In genomic region chr17:44348234-44348987, GRCh38 we compare ENCODE assay signal across 8 cellular contexts. TPM values are rescaled to one million over a fixed set of nuclear protein-coding genes. Genes with fewer than 3 reads are reported as not detected.
DNase-seq lines count a peak whose midpoint lies in the region; TF ChIP-seq lines count a peak whose summit lies in the region.

No MANE protein-coding gene starts in this region.

- H3K27me3 Mint-ChIP-seq in activated T-helper 1 cell treated with anti-CD3 and anti-CD28 coated beads, Interleukin-12 subunit alpha, Interleukin-12 subunit beta, Interleukin-2, Interleukin-4 antibody, amounts not matched to agents 30 ng/mL and 10 ng/mL and 1 ng/mL, durations not matched to agents 14 hours and 24 hours and 36 hours (ENCODE audit: insufficient read depth) = peaks cover 2% of the 10 kb centered on the region

- H3K9me3 Mint-ChIP-seq in activated T-helper 1 cell treated with anti-CD3 and anti-CD28 coated beads, Interleukin-12 subunit alpha, Interleukin-12 subunit beta, Interleukin-2, Interleukin-4 antibody, amounts not matched to agents 30 ng/mL and 10 ng/mL and 1 ng/mL, durations not matched to agents 14 hours and 24 hours and 36 hours = no peaks in the 10 kb centered on the region

- intact Hi-C loops in activated T-helper 1 cell treated with anti-CD3 and anti-CD28 coated beads, Interleukin-12 subunit alpha, Interleukin-12 subunit beta, Interleukin-2, Interleukin-4 antibody, amounts not matched to agents 30 ng/mL and 10 ng/mL and 1 ng/mL, durations not matched to agents 14 hours and 24 hours and 36 hours (cut with micrococcal nuclease) = loop anchor here (5.0 kb wide), 1 partner anchor 226 kb away; the partner anchor contains the start of gene HDAC5

- no peak for TF ChIP-seq CTCF in GM13976 (IDR thresholded peaks at IDR 0.05; ENCODE audit: borderline replicate concordance, control extremely low read depth, extremely low read depth, insufficient read depth, missing control alignments)

- H3K4me3 Mint-ChIP-seq in activated T-helper 1 cell treated with anti-CD3 and anti-CD28 coated beads, Interleukin-12 subunit alpha, Interleukin-12 subunit beta, Interleukin-2, Interleukin-4 antibody, amounts not matched to agents 30 ng/mL and 10 ng/mL and 1 ng/mL, durations not matched to agents 14 hours and 24 hours and 36 hours = no peak overlapping the region

- DNase-seq in GM13976 (ENCODE audit: low spot score) (peak; percentile 75), HCEC 1CT (peak; percentile 46), NOMO-1 treated with DMSO at 0.1 percent for 48 hours (lab: John Stamatoyannopoulos, UW; ENCODE audit: unreplicated experiment) (peak; percentile 98), germinal center (ENCODE audit: low spot score) (peak; percentile 84), HT-29 (ENCODE audit: low spot score) (no peak), DMS53 (lab: John Stamatoyannopoulos, UW) (no peak), OCI-M2 (lab: John Stamatoyannopoulos, UW; ENCODE audit: unreplicated experiment) (no peak)
- no peak for DNase-seq in activated T-helper 1 cell treated with anti-CD3 and anti-CD28 coated beads, Interleukin-12 subunit alpha, Interleukin-12 subunit beta, Interleukin-2, Interleukin-4 antibody, amounts not matched to agents 30 ng/mL and 10 ng/mL and 1 ng/mL, durations not matched to agents 14 hours and 24 hours and 36 hours (ENCODE audit: low spot score)

- in situ Hi-C loops in GM13976 (cut with MboI; ENCODE audit: low sequenced_read_pairs, unreplicated experiment) = no loop called here

- no peak overlapping the region for H3K27ac Mint-ChIP-seq in activated T-helper 1 cell treated with anti-CD3 and anti-CD28 coated beads, Interleukin-12 subunit alpha, Interleukin-12 subunit beta, Interleukin-2, Interleukin-4 antibody, amounts not matched to agents 30 ng/mL and 10 ng/mL and 1 ng/mL, durations not matched to agents 14 hours and 24 hours and 36 hours

- peaks cover 27% of the 10 kb centered on the region for H3K4me1 Mint-ChIP-seq in activated T-helper 1 cell treated with anti-CD3 and anti-CD28 coated beads, Interleukin-12 subunit alpha, Interleukin-12 subunit beta, Interleukin-2, Interleukin-4 antibody, amounts not matched to agents 30 ng/mL and 10 ng/mL and 1 ng/mL, durations not matched to agents 14 hours and 24 hours and 36 hours (ENCODE audit: low read depth)

- peaks cover 7% of the 10 kb centered on the region for H3K36me3 Mint-ChIP-seq in activated T-helper 1 cell treated with anti-CD3 and anti-CD28 coated beads, Interleukin-12 subunit alpha, Interleukin-12 subunit beta, Interleukin-2, Interleukin-4 antibody, amounts not matched to agents 30 ng/mL and 10 ng/mL and 1 ng/mL, durations not matched to agents 14 hours and 24 hours and 36 hours (ENCODE audit: low read depth)

RNA-seq across cellular contexts. Expression of gene GRN, which starts 3.3 kb away (rescaled TPM):
- 637 and 715 TPM in 2 replicates for total RNA-seq in HT-29 (2014; rRNA removed; shearing (Covaris generic))
- total RNA-seq in activated T-helper 1 cell treated with anti-CD3 and anti-CD28 coated beads, Interleukin-12 subunit alpha, Interleukin-12 subunit beta, Interleukin-2, Interleukin-4 antibody, amounts not matched to agents 30 ng/mL and 10 ng/mL and 1 ng/mL, durations not matched to agents 14 hours and 24 hours and 36 hours = 32.7 and 42.9 TPM in 2 replicates

RNA-seq across cellular contexts. Expression of gene FAM171A2, which starts 15.2 kb away (rescaled TPM):
- 2.1 and 3.0 TPM in 2 replicates for total RNA-seq in HT-29 (2014; rRNA removed; shearing (Covaris generic))
- total RNA-seq in activated T-helper 1 cell treated with anti-CD3 and anti-CD28 coated beads, Interleukin-12 subunit alpha, Interleukin-12 subunit beta, Interleukin-2, Interleukin-4 antibody, amounts not matched to agents 30 ng/mL and 10 ng/mL and 1 ng/mL, durations not matched to agents 14 hours and 24 hours and 36 hours = 0.10 and 0.29 TPM in 2 replicates

RNA-seq across cellular contexts. Expression of gene SLC25A39, which starts 23.8 kb away (rescaled TPM):
- total RNA-seq in HT-29 (2014; rRNA removed; shearing (Covaris generic)) = 387 and 399 TPM in 2 replicates
- total RNA-seq in activated T-helper 1 cell treated with anti-CD3 and anti-CD28 coated beads, Interleukin-12 subunit alpha, Interleukin-12 subunit beta, Interleukin-2, Interleukin-4 antibody, amounts not matched to agents 30 ng/mL and 10 ng/mL and 1 ng/mL, durations not matched to agents 14 hours and 24 hours and 36 hours = 169 and 180 TPM in 2 replicates

RNA-seq across cellular contexts. Expression of gene RUNDC3A, which starts 40.0 kb away (rescaled TPM):
- total RNA-seq in HT-29 (2014; rRNA removed; shearing (Covaris generic)) = 0.16 and 0.36 TPM in 2 replicates
- total RNA-seq in activated T-helper 1 cell treated with anti-CD3 and anti-CD28 coated beads, Interleukin-12 subunit alpha, Interleukin-12 subunit beta, Interleukin-2, Interleukin-4 antibody, amounts not matched to agents 30 ng/mL and 10 ng/mL and 1 ng/mL, durations not matched to agents 14 hours and 24 hours and 36 hours = 0.13 and 0.22 TPM in 2 replicates

RNA-seq across cellular contexts. Expression of gene ITGA2B, which starts 41.0 kb away (rescaled TPM):
- total RNA-seq in HT-29 (2014; rRNA removed; shearing (Covaris generic)) = 0.05 TPM in 1 of 2 replicates, not detected in the other
- total RNA-seq in activated T-helper 1 cell treated with anti-CD3 and anti-CD28 coated beads, Interleukin-12 subunit alpha, Interleukin-12 subunit beta, Interleukin-2, Interleukin-4 antibody, amounts not matched to agents 30 ng/mL and 10 ng/mL and 1 ng/mL, durations not matched to agents 14 hours and 24 hours and 36 hours = 0.44 and 0.71 TPM in 2 replicates

Comparison
In these comparisons a context has a peak if more than half of its experiments do, and no peak if none do; other contexts are left out.
1. DNase-seq: peak in GM13976 (single experiment), HCEC 1CT (single experiment), NOMO-1 treated with DMSO at 0.1 percent for 48 hours (single experiment) and germinal center (single experiment); none in HT-29 (single experiment), activated T-helper 1 cell treated with anti-CD3 and anti-CD28 coated beads, Interleukin-12 subunit alpha, Interleukin-12 subunit beta, Interleukin-2, Interleukin-4 antibody, amounts not matched to agents 30 ng/mL and 10 ng/mL and 1 ng/mL, durations not matched to agents 14 hours and 24 hours and 36 hours (single experiment), DMS53 (single experiment) and OCI-M2 (single experiment).
2. RNA of gene GRN, which starts 3.3 kb away (total RNA-seq): 637 to 715 TPM in HT-29; 32.7 to 42.9 TPM in activated T-helper 1 cell treated with anti-CD3 and anti-CD28 coated beads, Interleukin-12 subunit alpha, Interleukin-12 subunit beta, Interleukin-2, Interleukin-4 antibody, amounts not matched to agents 30 ng/mL and 10 ng/mL and 1 ng/mL, durations not matched to agents 14 hours and 24 hours and 36 hours; every median in the first group is over 10 times any median in the second.